Comparison of ENCODE assay signal across 17 cellular contexts in genomic region chr10:7338469-7338868, GRCh38.
DNase-seq lines count a peak whose midpoint lies in the region; ATAC-seq and TF ChIP-seq lines count a peak whose summit lies in the region.
"Had no signal": no experiment of that assay in that cellular context is flagged by ENCODE, and none has a peak within 500 bp of the region (broad histone marks: within the 10 kb centered on the region; RNA-seq: fewer than 3 reads in every experiment).

No MANE protein-coding gene starts in this region.

- peak; percentile 42 for ATAC-seq in activated CD8-positive, alpha-beta T cell treated with anti-CD3 and anti-CD28 coated beads for 36 hours
- ATAC-seq in activated CD8-positive, alpha-beta T cell treated with anti-CD3 and anti-CD28 coated beads, Interleukin-2, amount 10 ng/mL, durations not matched to agents 7 days and 5 days: no peak
- peak; percentile 51 for ATAC-seq in stimulated activated effector memory CD8-positive, alpha-beta T cell treated with anti-CD3 and anti-CD28 coated beads, Interleukin-12 subunit alpha, Interleukin-12 subunit beta, amount 100 ng/mL, for 72 hours

- no peaks in the 10 kb centered on the region for H3K27me3 Mint-ChIP-seq in activated CD8-positive, alpha-beta T cell treated with anti-CD3 and anti-CD28 coated beads for 36 hours
- no peaks in the 10 kb centered on the region for H3K27me3 Mint-ChIP-seq in activated CD8-positive, alpha-beta T cell treated with anti-CD3 and anti-CD28 coated beads, Interleukin-2, amount 10 ng/mL, durations not matched to agents 7 days and 5 days (ENCODE audit: low read depth)
- H3K27me3 Mint-ChIP-seq in activated naive CD8-positive, alpha-beta T cell treated with anti-CD3 and anti-CD28 coated beads for 36 hours: no peaks in the 10 kb centered on the region
- H3K27me3 Mint-ChIP-seq in CD14-positive monocyte (ENCODE audit: low read depth in 3 of 3): peaks cover 0 to 1% (median 0%) of the 10 kb centered on the region in 3 donors

- no peak overlapping the region for H3K4me3 ChIP-seq in H7 (ENCODE audit: insufficient read depth, low read depth, low read length)

- CTCF ChIA-PET in activated CD8-positive, alpha-beta T cell treated with anti-CD3 and anti-CD28 coated beads for 36 hours (lab: Charles Lee): no interaction called here
- CTCF ChIA-PET in activated CD8-positive, alpha-beta T cell treated with anti-CD3 and anti-CD28 coated beads, Interleukin-2, amount 10 ng/mL, durations not matched to agents 7 days and 5 days (lab: Charles Lee): no interaction called here

- no peak for DNase-seq in activated CD8-positive, alpha-beta T cell treated with anti-CD3 and anti-CD28 coated beads for 36 hours
- DNase-seq in activated CD8-positive, alpha-beta T cell treated with anti-CD3 and anti-CD28 coated beads, Interleukin-2, amount 10 ng/mL, durations not matched to agents 7 days and 5 days: no peak
- DNase-seq in HT1080 (ENCODE audit: low read depth) (peak; percentile 50), NCI-H1092 treated with DMSO at 0.1 percent for 48 hours (lab: John Stamatoyannopoulos, UW) (no peak), CD14-positive monocyte (ENCODE audit: low spot score) (no peak), H7 (no peak)
- no peak for DNase-seq in activated naive CD8-positive, alpha-beta T cell treated with anti-CD3 and anti-CD28 coated beads for 36 hours
- no peak for DNase-seq in stimulated activated effector memory CD8-positive, alpha-beta T cell treated with anti-CD3 and anti-CD28 coated beads, Interleukin-12 subunit alpha, Interleukin-12 subunit beta, amount 100 ng/mL, for 72 hours (ENCODE audit: low spot score in 2 of 2)
- DNase-seq: GDM1; NCI-H1048; NCI-H1436; NCI-H2029; NCI-H2227 treated with DMSO at 0.1 percent for 48 hours; NCI-H510A treated with DMSO at 0.1 percent for 48 hours; NCI-H774; NK-92 treated with Interleukin-12 subunit alpha and Interleukin-12 subunit beta, amount 100 ng/mL, for 24 hours; SHP77 treated with DMSO at 0.1 percent for 48 hours had no signal

- H3K36me3 Mint-ChIP-seq in activated CD8-positive, alpha-beta T cell treated with anti-CD3 and anti-CD28 coated beads for 36 hours (ENCODE audit: low read depth): peaks cover 46% of the 10 kb centered on the region
- H3K36me3 Mint-ChIP-seq in activated CD8-positive, alpha-beta T cell treated with anti-CD3 and anti-CD28 coated beads, Interleukin-2, amount 10 ng/mL, durations not matched to agents 7 days and 5 days (ENCODE audit: low read depth): peaks cover 78% of the 10 kb centered on the region
- peaks cover 64% of the 10 kb centered on the region for H3K36me3 Mint-ChIP-seq in activated naive CD8-positive, alpha-beta T cell treated with anti-CD3 and anti-CD28 coated beads for 36 hours
- peaks cover 45% of the 10 kb centered on the region for H3K36me3 Mint-ChIP-seq in stimulated activated effector memory CD8-positive, alpha-beta T cell treated with anti-CD3 and anti-CD28 coated beads, Interleukin-12 subunit alpha, Interleukin-12 subunit beta, amount 100 ng/mL, for 72 hours
- H3K36me3 Mint-ChIP-seq in CD14-positive monocyte: peaks cover 16 to 31% of the 10 kb centered on the region in 2 donors

- H3K4me1 Mint-ChIP-seq in activated CD8-positive, alpha-beta T cell treated with anti-CD3 and anti-CD28 coated beads for 36 hours (ENCODE audit: low read depth): peaks cover 49% of the 10 kb centered on the region
- H3K4me1 Mint-ChIP-seq in activated CD8-positive, alpha-beta T cell treated with anti-CD3 and anti-CD28 coated beads, Interleukin-2, amount 10 ng/mL, durations not matched to agents 7 days and 5 days (ENCODE audit: low read depth): peaks cover 49% of the 10 kb centered on the region
- H3K4me1 Mint-ChIP-seq in activated naive CD8-positive, alpha-beta T cell treated with anti-CD3 and anti-CD28 coated beads for 36 hours: peaks cover 48% of the 10 kb centered on the region
- peaks cover 69% of the 10 kb centered on the region for H3K4me1 Mint-ChIP-seq in stimulated activated effector memory CD8-positive, alpha-beta T cell treated with anti-CD3 and anti-CD28 coated beads, Interleukin-12 subunit alpha, Interleukin-12 subunit beta, amount 100 ng/mL, for 72 hours
- peaks cover 18% of the 10 kb centered on the region for H3K4me1 Mint-ChIP-seq in CD14-positive monocyte

- H3K9me3 Mint-ChIP-seq in activated CD8-positive, alpha-beta T cell treated with anti-CD3 and anti-CD28 coated beads for 36 hours: peaks cover 1% of the 10 kb centered on the region
- no peaks in the 10 kb centered on the region for H3K9me3 Mint-ChIP-seq in activated CD8-positive, alpha-beta T cell treated with anti-CD3 and anti-CD28 coated beads, Interleukin-2, amount 10 ng/mL, durations not matched to agents 7 days and 5 days (ENCODE audit: insufficient read depth)
- peaks cover 2% of the 10 kb centered on the region for H3K9me3 Mint-ChIP-seq in activated naive CD8-positive, alpha-beta T cell treated with anti-CD3 and anti-CD28 coated beads for 36 hours
- no peaks in the 10 kb centered on the region for H3K9me3 Mint-ChIP-seq in stimulated activated effector memory CD8-positive, alpha-beta T cell treated with anti-CD3 and anti-CD28 coated beads, Interleukin-12 subunit alpha, Interleukin-12 subunit beta, amount 100 ng/mL, for 72 hours
- peaks cover 0 to 5% (median 0%) of the 10 kb centered on the region in 7 donors for H3K9me3 Mint-ChIP-seq in CD14-positive monocyte

- no peaks in the 10 kb centered on the region for H3K36me3 ChIP-seq in H7 (replicated peaks; ENCODE audit: control insufficient read depth, insufficient read depth, low read length)

- no peaks in the 10 kb centered on the region for H3K27me3 ChIP-seq in H7 (ENCODE audit: control insufficient read depth, insufficient read depth, low read length)

- peak overlapping the region; percentile 84 for H3K27ac Mint-ChIP-seq in activated CD8-positive, alpha-beta T cell treated with anti-CD3 and anti-CD28 coated beads for 36 hours
- H3K27ac Mint-ChIP-seq in activated CD8-positive, alpha-beta T cell treated with anti-CD3 and anti-CD28 coated beads, Interleukin-2, amount 10 ng/mL, durations not matched to agents 7 days and 5 days: no peak overlapping the region
- peak overlapping the region; percentile 82 for H3K27ac Mint-ChIP-seq in activated naive CD8-positive, alpha-beta T cell treated with anti-CD3 and anti-CD28 coated beads for 36 hours
- no peak overlapping the region for H3K27ac Mint-ChIP-seq in stimulated activated effector memory CD8-positive, alpha-beta T cell treated with anti-CD3 and anti-CD28 coated beads, Interleukin-12 subunit alpha, Interleukin-12 subunit beta, amount 100 ng/mL, for 72 hours
- H3K27ac Mint-ChIP-seq in CD14-positive monocyte: peak overlapping the region in 1 of 7 donors; percentile 17

- no peak overlapping the region for H3K4me3 Mint-ChIP-seq in activated CD8-positive, alpha-beta T cell treated with anti-CD3 and anti-CD28 coated beads for 36 hours
- no peak overlapping the region for H3K4me3 Mint-ChIP-seq in activated CD8-positive, alpha-beta T cell treated with anti-CD3 and anti-CD28 coated beads, Interleukin-2, amount 10 ng/mL, durations not matched to agents 7 days and 5 days
- H3K4me3 Mint-ChIP-seq in activated naive CD8-positive, alpha-beta T cell treated with anti-CD3 and anti-CD28 coated beads for 36 hours: no peak overlapping the region
- H3K4me3 Mint-ChIP-seq in stimulated activated effector memory CD8-positive, alpha-beta T cell treated with anti-CD3 and anti-CD28 coated beads, Interleukin-12 subunit alpha, Interleukin-12 subunit beta, amount 100 ng/mL, for 72 hours: no peak overlapping the region
- H3K4me3 Mint-ChIP-seq in CD14-positive monocyte: no peak overlapping the region

- POLR2A ChIA-PET in activated CD8-positive, alpha-beta T cell treated with anti-CD3 and anti-CD28 coated beads for 36 hours (lab: Charles Lee): no interaction called here
- POLR2A ChIA-PET in activated CD8-positive, alpha-beta T cell treated with anti-CD3 and anti-CD28 coated beads, Interleukin-2, amount 10 ng/mL, durations not matched to agents 7 days and 5 days (lab: Charles Lee): no interaction called here

- intact Hi-C loops in activated CD8-positive, alpha-beta T cell treated with anti-CD3 and anti-CD28 coated beads for 36 hours (cut with micrococcal nuclease): no loop called here
- intact Hi-C loops in CD14-positive monocyte (cut with micrococcal nuclease): no loop called here

- no peak for TF ChIP-seq CTCF in activated CD8-positive, alpha-beta T cell treated with anti-CD3 and anti-CD28 coated beads for 36 hours (IDR thresholded peaks at IDR 0.05)
- TF ChIP-seq CTCF in CD14-positive monocyte (IDR thresholded peaks at IDR 0.05): no peak

Comparison
In these comparisons a context has a peak if more than half of its experiments do, and no peak if none do; other contexts are left out.
1. H3K27ac Mint-ChIP-seq: peak in activated CD8-positive, alpha-beta T cell treated with anti-CD3 and anti-CD28 coated beads for 36 hours (single experiment) and activated naive CD8-positive, alpha-beta T cell treated with anti-CD3 and anti-CD28 coated beads for 36 hours (single experiment); none in activated CD8-positive, alpha-beta T cell treated with anti-CD3 and anti-CD28 coated beads, Interleukin-2, amount 10 ng/mL, durations not matched to agents 7 days and 5 days (single experiment) and stimulated activated effector memory CD8-positive, alpha-beta T cell treated with anti-CD3 and anti-CD28 coated beads, Interleukin-12 subunit alpha, Interleukin-12 subunit beta, amount 100 ng/mL, for 72 hours (single experiment).